Comparison of ENCODE assay signal across 16 cellular contexts in the genomic region with DNA sequence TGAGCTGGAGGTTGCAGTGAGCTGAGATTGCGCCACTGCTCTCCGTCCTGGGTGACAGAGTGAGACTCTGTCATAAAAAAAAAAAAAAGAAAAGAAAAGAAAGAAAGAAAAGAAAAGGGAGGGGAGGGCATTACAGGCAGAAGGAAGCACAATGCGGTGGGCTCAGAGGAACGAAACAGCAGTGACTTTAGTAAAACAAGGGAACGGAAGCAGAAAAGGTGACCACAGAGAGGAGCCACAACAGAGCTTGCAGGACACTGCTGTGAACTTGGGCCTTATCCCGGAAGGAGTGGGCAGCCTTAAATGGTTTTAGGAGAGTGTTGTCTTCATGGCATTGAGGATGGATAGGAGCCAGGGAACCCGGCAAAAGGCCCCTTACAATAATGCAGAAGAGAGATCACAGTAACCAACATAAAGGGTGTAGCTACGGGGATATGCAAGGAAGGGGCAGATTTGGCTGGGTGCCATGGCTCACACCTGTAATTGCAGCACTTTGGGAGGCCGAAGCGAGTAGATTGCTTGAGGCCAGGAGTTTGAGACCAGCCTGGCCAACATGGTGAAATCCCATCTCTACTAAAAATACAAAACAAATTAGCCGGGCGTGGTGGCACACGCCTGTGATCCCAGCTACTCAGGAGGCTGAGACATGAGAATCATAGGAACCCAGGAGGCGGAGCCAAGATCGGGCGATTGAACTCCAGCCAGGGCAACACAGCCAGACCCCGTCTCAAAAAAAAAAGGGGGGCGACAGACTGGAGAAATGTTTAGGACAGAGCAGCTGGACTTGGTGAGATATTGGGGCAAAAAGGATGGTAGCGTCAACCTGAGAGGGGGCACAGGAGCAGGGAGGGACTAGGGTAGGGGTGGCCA.
DNase-seq lines count a peak whose midpoint lies in the region; ATAC-seq and TF ChIP-seq lines count a peak whose summit lies in the region.
"Had no signal": no experiment of that assay in that cellular context is flagged by ENCODE, and none has a peak within 500 bp of the region (broad histone marks: within the 10 kb centered on the region; RNA-seq: fewer than 3 reads in every experiment).

No MANE protein-coding gene starts in this region.

- H3K4me3 ChIP-seq in esophagus muscularis mucosa, result no peak overlapping the region
- no peak overlapping the region for H3K4me3 ChIP-seq in sigmoid colon
- H3K4me3 ChIP-seq: left ventricle myocardium inferior, smooth muscle cell, transverse colon had no signal

- POLR2A ChIA-PET in activated B cell treated with CpG ODN at 0.5 μM for 24 hours (lab: Charles Lee), result interaction anchor here (0.6 to 3.7 kb wide), 5 partner anchors 10 to 104 kb away, joined by 3 to 24 read pairs (median 5); a partner anchor contains a TSS

- H3K27ac ChIP-seq in esophagus muscularis mucosa (replicated peaks in 1 of 4) (peak overlapping the region in 2 of 4 donors; percentile 81 to 85), sigmoid colon (no peak overlapping the region)
- H3K27ac ChIP-seq: left ventricle myocardium inferior had no signal

- H3K36me3 ChIP-seq in esophagus muscularis mucosa (no peaks in the 10 kb centered on the region), sigmoid colon (no peaks in the 10 kb centered on the region)
- H3K36me3 ChIP-seq: heart right ventricle, left ventricle myocardium inferior, transverse colon had no signal

- H3K4me1 Mint-ChIP-seq in activated CD8-positive, alpha-beta memory T cell treated with anti-CD3 and anti-CD28 coated beads, Interleukin-2, amount 10 ng/mL, durations not matched to agents 7 days and 5 days, result peaks cover 40% of the 10 kb centered on the region
- H3K4me1 Mint-ChIP-seq in activated B cell treated with CpG ODN at 0.5 μM for 24 hours, result peaks cover 47% of the 10 kb centered on the region
- peaks cover 45% of the 10 kb centered on the region for H3K4me1 Mint-ChIP-seq in stimulated activated naive CD8-positive, alpha-beta T cell treated with anti-CD3 and anti-CD28 coated beads, Interleukin-15, Interleukin-2, amounts not matched to agents 100 ng/mL and 50 ng/mL, for 24 hours (ENCODE audit: low read depth)

- no peaks in the 10 kb centered on the region for H3K9me3 ChIP-seq in esophagus muscularis mucosa
- H3K9me3 ChIP-seq in sigmoid colon, result no peaks in the 10 kb centered on the region
- H3K9me3 ChIP-seq: heart right ventricle, left ventricle myocardium inferior, transverse colon had no signal

- H3K27me3 ChIP-seq in esophagus muscularis mucosa (peaks cover 0 to 21% (median 0%) of the 10 kb centered on the region in 4 donors), sigmoid colon (peaks cover 0 to 13% (median 12%) of the 10 kb centered on the region in 3 donors)

- intact Hi-C loops in activated B cell treated with CpG ODN at 0.5 μM for 24 hours (cut with micrococcal nuclease), result loop anchor here (5.0 kb wide), 2 partner anchors 141 to 446 kb away; a partner anchor contains a TSS
- intact Hi-C loops in esophagus muscularis mucosa (cut with DNase I), result loop anchor here (5.0 kb wide), 1 partner anchor 61 kb away; no protein-coding TSS in a partner anchor
- intact Hi-C loops in sigmoid colon (cut with DNase I), result no loop called here

- CTCF ChIA-PET in activated CD8-positive, alpha-beta memory T cell treated with anti-CD3 and anti-CD28 coated beads, Interleukin-2, amount 10 ng/mL, durations not matched to agents 7 days and 5 days (lab: Charles Lee), result interaction anchor here (1.7 to 5.0 kb wide), 5 partner anchors 9 to 61 kb away, joined by 4 to 74 read pairs (median 7); no protein-coding TSS in a partner anchor
- CTCF ChIA-PET in activated B cell treated with CpG ODN at 0.5 μM for 24 hours (lab: Charles Lee), result interaction anchor here (1.1 to 3.9 kb wide), 3 partner anchors 12 to 61 kb away, joined by 3 to 28 read pairs (median 8); no protein-coding TSS in a partner anchor

- peak overlapping the region; percentile 17 for H3K4me3 Mint-ChIP-seq in activated CD8-positive, alpha-beta memory T cell treated with anti-CD3 and anti-CD28 coated beads, Interleukin-2, amount 10 ng/mL, durations not matched to agents 7 days and 5 days
- H3K4me3 Mint-ChIP-seq in activated B cell treated with CpG ODN at 0.5 μM for 24 hours, result peak overlapping the region; percentile 48
- peak overlapping the region; percentile 33 for H3K4me3 Mint-ChIP-seq in stimulated activated naive CD8-positive, alpha-beta T cell treated with anti-CD3 and anti-CD28 coated beads, Interleukin-15, Interleukin-2, amounts not matched to agents 100 ng/mL and 50 ng/mL, for 24 hours

- no peak for TF ChIP-seq EP300 in esophagus muscularis mucosa (IDR thresholded peaks at IDR 0.05)
- no peak for TF ChIP-seq EP300 in sigmoid colon (IDR thresholded peaks at IDR 0.05)

- WGBS in esophagus muscularis mucosa, result 81% methylated on average over 19 of the region's 19 CpGs
- 64 to 75% methylated on average over 19 of the region's 19 CpGs for WGBS in sigmoid colon, 2 donors

- ATAC-seq in activated CD8-positive, alpha-beta memory T cell treated with anti-CD3 and anti-CD28 coated beads, Interleukin-2, amount 10 ng/mL, durations not matched to agents 7 days and 5 days, result no peak
- ATAC-seq in activated B cell treated with CpG ODN at 0.5 μM for 24 hours (ENCODE audit: low read depth), result no peak
- no peak for ATAC-seq in GM21825 (IDR thresholded peaks at IDR 0.05; ENCODE audit: unreplicated experiment)
- ATAC-seq: heart right ventricle had no signal

- TF ChIP-seq POLR2A in esophagus muscularis mucosa (IDR thresholded peaks at IDR 0.05; ENCODE audit: low read depth), result no peak
- TF ChIP-seq POLR2A in sigmoid colon (IDR thresholded peaks at IDR 0.05), result no peak

- no peak for TF ChIP-seq CTCF in activated B cell treated with CpG ODN at 0.5 μM for 24 hours (IDR thresholded peaks at IDR 0.05)
- no peak for TF ChIP-seq CTCF in esophagus muscularis mucosa (IDR thresholded peaks at IDR 0.05)
- no peak for TF ChIP-seq CTCF in sigmoid colon (IDR thresholded peaks at IDR 0.05)

- peak; percentile 65 for DNase-seq in activated CD8-positive, alpha-beta memory T cell treated with anti-CD3 and anti-CD28 coated beads, Interleukin-2, amount 10 ng/mL, durations not matched to agents 7 days and 5 days
- DNase-seq in activated CD8-positive, alpha-beta memory T cell treated with anti-CD3 and anti-CD28 coated beads for 24 hours, result no peak
- DNase-seq in activated B cell treated with CpG ODN at 0.5 μM for 24 hours, result no peak
- peak; percentile 87 for DNase-seq in esophagus muscularis mucosa (ENCODE audit: extremely low spot score)
- no peak for DNase-seq in sigmoid colon
- DNase-seq in occipital lobe (lab: John Stamatoyannopoulos, UW), result no peak
- DNase-seq: heart right ventricle, KBM-7, left ventricle myocardium inferior, NCI-H187, NCI-H748 treated with DMSO at 0.1 percent for 48 hours, SHP77 treated with DMSO at 0.1 percent for 48 hours, transverse colon had no signal

- H3K27me3 Mint-ChIP-seq in activated CD8-positive, alpha-beta memory T cell treated with anti-CD3 and anti-CD28 coated beads, Interleukin-2, amount 10 ng/mL, durations not matched to agents 7 days and 5 days, result peaks cover 13% of the 10 kb centered on the region
- H3K27me3 Mint-ChIP-seq in activated B cell treated with CpG ODN at 0.5 μM for 24 hours, result no peaks in the 10 kb centered on the region
- no peaks in the 10 kb centered on the region for H3K27me3 Mint-ChIP-seq in stimulated activated naive CD8-positive, alpha-beta T cell treated with anti-CD3 and anti-CD28 coated beads, Interleukin-15, Interleukin-2, amounts not matched to agents 100 ng/mL and 50 ng/mL, for 24 hours

- H3K4me1 ChIP-seq in esophagus muscularis mucosa, result peaks cover 5 to 23% (median 22%) of the 10 kb centered on the region in 4 donors
- peaks cover 0 to 18% (median 17%) of the 10 kb centered on the region in 4 donors for H3K4me1 ChIP-seq in sigmoid colon

- H3K27ac Mint-ChIP-seq in activated CD8-positive, alpha-beta memory T cell treated with anti-CD3 and anti-CD28 coated beads, Interleukin-2, amount 10 ng/mL, durations not matched to agents 7 days and 5 days, result peak overlapping the region; percentile 85
- peak overlapping the region; percentile 95 for H3K27ac Mint-ChIP-seq in activated B cell treated with CpG ODN at 0.5 μM for 24 hours
- H3K27ac Mint-ChIP-seq in stimulated activated naive CD8-positive, alpha-beta T cell treated with anti-CD3 and anti-CD28 coated beads, Interleukin-15, Interleukin-2, amounts not matched to agents 100 ng/mL and 50 ng/mL, for 24 hours, result peak overlapping the region; percentile 45

- no peaks in the 10 kb centered on the region for H3K9me3 Mint-ChIP-seq in activated CD8-positive, alpha-beta memory T cell treated with anti-CD3 and anti-CD28 coated beads, Interleukin-2, amount 10 ng/mL, durations not matched to agents 7 days and 5 days (ENCODE audit: low read depth)
- H3K9me3 Mint-ChIP-seq in activated B cell treated with CpG ODN at 0.5 μM for 24 hours, result no peaks in the 10 kb centered on the region
- no peaks in the 10 kb centered on the region for H3K9me3 Mint-ChIP-seq in stimulated activated naive CD8-positive, alpha-beta T cell treated with anti-CD3 and anti-CD28 coated beads, Interleukin-15, Interleukin-2, amounts not matched to agents 100 ng/mL and 50 ng/mL, for 24 hours

- no peaks in the 10 kb centered on the region for H3K36me3 Mint-ChIP-seq in activated CD8-positive, alpha-beta memory T cell treated with anti-CD3 and anti-CD28 coated beads, Interleukin-2, amount 10 ng/mL, durations not matched to agents 7 days and 5 days
- peaks cover 2% of the 10 kb centered on the region for H3K36me3 Mint-ChIP-seq in activated B cell treated with CpG ODN at 0.5 μM for 24 hours (ENCODE audit: low read depth)
- no peaks in the 10 kb centered on the region for H3K36me3 Mint-ChIP-seq in stimulated activated naive CD8-positive, alpha-beta T cell treated with anti-CD3 and anti-CD28 coated beads, Interleukin-15, Interleukin-2, amounts not matched to agents 100 ng/mL and 50 ng/mL, for 24 hours (ENCODE audit: low read depth)

Comparison
In these comparisons a context has a peak if more than half of its experiments do, and no peak if none do; other contexts are left out.
1. DNase-seq: peak in activated CD8-positive, alpha-beta memory T cell treated with anti-CD3 and anti-CD28 coated beads, Interleukin-2, amount 10 ng/mL, durations not matched to agents 7 days and 5 days (single experiment) and esophagus muscularis mucosa (single experiment); none in activated CD8-positive, alpha-beta memory T cell treated with anti-CD3 and anti-CD28 coated beads for 24 hours (single experiment), activated B cell treated with CpG ODN at 0.5 μM for 24 hours (single experiment), sigmoid colon (single experiment) and occipital lobe (single experiment).
2. H3K27ac Mint-ChIP-seq: peak in every context shown above with its lines; median percentile 95 in activated B cell treated with CpG ODN at 0.5 μM for 24 hours; 85 in activated CD8-positive, alpha-beta memory T cell treated with anti-CD3 and anti-CD28 coated beads, Interleukin-2, amount 10 ng/mL, durations not matched to agents 7 days and 5 days; 45 in stimulated activated naive CD8-positive, alpha-beta T cell treated with anti-CD3 and anti-CD28 coated beads, Interleukin-15, Interleukin-2, amounts not matched to agents 100 ng/mL and 50 ng/mL, for 24 hours.
3. Peak in every context shown above with its lines, with median percentiles within 50 percentile points of each other: H3K4me3 Mint-ChIP-seq.